30 cellular contexts compared by ENCODE assay signal in the genomic region with DNA sequence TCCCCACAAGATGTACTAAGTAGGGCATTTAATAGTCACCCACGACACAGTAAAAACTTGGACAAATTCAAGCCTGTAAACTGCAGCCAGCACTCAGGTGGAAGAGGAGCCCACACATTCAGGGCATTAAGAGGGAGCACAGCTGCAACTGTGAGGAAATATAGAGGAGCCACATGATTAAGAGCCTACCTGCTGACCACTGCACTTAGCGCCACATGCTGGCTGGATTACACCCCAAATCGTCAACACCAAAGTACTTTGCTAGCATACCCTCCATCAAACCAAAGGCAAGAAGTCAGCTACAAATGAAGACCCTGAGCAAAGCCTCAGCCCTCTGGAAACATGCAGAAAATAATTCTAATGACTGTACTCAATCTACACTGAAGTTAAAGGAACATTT.
"Had no signal": no experiment of that assay in that cellular context is flagged by ENCODE, and none has a peak within 500 bp of the region (broad histone marks: within the 10 kb centered on the region; RNA-seq: fewer than 3 reads in every experiment).

No MANE protein-coding gene starts in this region.

- H3K27ac Mint-ChIP-seq: naive thymus-derived CD4-positive, alpha-beta T cell; natural killer cell; nephron; neural progenitor cell; progenitor cell of endocrine pancreas; stimulated activated effector memory CD8-positive, alpha-beta T cell treated with anti-CD3 and anti-CD28 coated beads, Interleukin-12 subunit alpha, Interleukin-12 subunit beta, amount 100 ng/mL, for 72 hours; stimulated activated naive B cell treated with anti-CD40 and anti-IgM and Interleukin-4, amounts not matched to agents 10 μg/mL and 1 μg/mL and 100 μg/mL, for 72 hours; stimulated activated naive CD8-positive, alpha-beta T cell treated with anti-CD3 and anti-CD28 coated beads, Interleukin-15, Interleukin-2, amounts not matched to agents 100 ng/mL and 50 ng/mL, for 24 hours; type B pancreatic cell had no signal

- DNase-seq: naive thymus-derived CD4-positive, alpha-beta T cell; natural killer cell; occipital lobe; ovary; psoas muscle; right cardiac atrium; spleen; stimulated activated CD4-positive, alpha-beta T cell treated with anti-CD3 and anti-CD28 coated beads, Interleukin-12 subunit alpha, Interleukin-12 subunit beta, amount 100 ng/mL, for 4 hours; stimulated activated CD4-positive, alpha-beta T cell treated with anti-CD3 and anti-CD28 coated beads, Interleukin-1b, Interleukin-23, amount 100 ng/mL, for 48 hours; stimulated activated CD4-positive, alpha-beta T cell treated with anti-CD3 and anti-CD28 coated beads, Interleukin-4, amount 100 ng/mL, for 1 hour; stimulated activated CD4-positive, alpha-beta T cell treated with anti-CD3 and anti-CD28 coated beads, Interleukin-4, amount 100 ng/mL, for 4 hours; stimulated activated naive B cell treated with anti-CD40 and anti-IgM and Interleukin-4, amounts not matched to agents 10 μg/mL and 1 μg/mL and 100 μg/mL, for 72 hours; stimulated activated naive CD4-positive, alpha-beta T cell treated with Interleukin-2 at 50 U/mL for 16 hours; substantia nigra; testis; tibial artery; transverse colon; upper lobe of right lung; uterus had no signal

- ATAC-seq: naive thymus-derived CD4-positive, alpha-beta T cell; natural killer cell; psoas muscle; right cardiac atrium; sciatic nerve; stimulated activated effector memory CD8-positive, alpha-beta T cell treated with anti-CD3 and anti-CD28 coated beads, Interleukin-12 subunit alpha, Interleukin-12 subunit beta, amount 100 ng/mL, for 72 hours; stimulated activated naive B cell treated with anti-CD40 and anti-IgM and Interleukin-4, amounts not matched to agents 10 μg/mL and 1 μg/mL and 100 μg/mL, for 72 hours; upper lobe of right lung had no signal

- H2AFZ ChIP-seq: neural progenitor cell, parathyroid adenoma had no signal

- H3K4me2 ChIP-seq: neural progenitor cell, smooth muscle cell had no signal

- H3K9ac ChIP-seq: neural progenitor cell, parathyroid adenoma had no signal

- H3K4me1 Mint-ChIP-seq: naive thymus-derived CD4-positive, alpha-beta T cell; natural killer cell; stimulated activated effector memory CD8-positive, alpha-beta T cell treated with anti-CD3 and anti-CD28 coated beads, Interleukin-12 subunit alpha, Interleukin-12 subunit beta, amount 100 ng/mL, for 72 hours had no signal

- H3K4me1 ChIP-seq: neural progenitor cell, parathyroid adenoma, psoas muscle, spleen, testis, transverse colon, upper lobe of right lung, uterus had no signal

- H3K27me3 Mint-ChIP-seq: naive thymus-derived CD4-positive, alpha-beta T cell; progenitor cell of endocrine pancreas; stimulated activated naive B cell treated with anti-CD40 and anti-IgM and Interleukin-4, amounts not matched to agents 10 μg/mL and 1 μg/mL and 100 μg/mL, for 72 hours; stimulated activated naive CD8-positive, alpha-beta T cell treated with anti-CD3 and anti-CD28 coated beads, Interleukin-15, Interleukin-2, amounts not matched to agents 100 ng/mL and 50 ng/mL, for 24 hours; type B pancreatic cell had no signal

- H3K36me3 ChIP-seq: neural progenitor cell, ovary, spleen, suprapubic skin, tibial artery, transverse colon, upper lobe of right lung, uterus had no signal

- H3K27me3 ChIP-seq: neural progenitor cell, ovary, spleen, suprapubic skin, testis, tibial artery, transverse colon, upper lobe of right lung, uterus had no signal

- H3K4me3 Mint-ChIP-seq: naive thymus-derived CD4-positive, alpha-beta T cell; natural killer cell; nephron; neural progenitor cell; stimulated activated effector memory CD8-positive, alpha-beta T cell treated with anti-CD3 and anti-CD28 coated beads, Interleukin-12 subunit alpha, Interleukin-12 subunit beta, amount 100 ng/mL, for 72 hours; stimulated activated naive B cell treated with anti-CD40 and anti-IgM and Interleukin-4, amounts not matched to agents 10 μg/mL and 1 μg/mL and 100 μg/mL, for 72 hours; stimulated activated naive CD8-positive, alpha-beta T cell treated with anti-CD3 and anti-CD28 coated beads, Interleukin-15, Interleukin-2, amounts not matched to agents 100 ng/mL and 50 ng/mL, for 24 hours; type B pancreatic cell had no signal

- H3K9me3 ChIP-seq: ovary, psoas muscle, suprapubic skin, testis, tibial artery, transverse colon, upper lobe of right lung, uterus had no signal

- H3K27ac ChIP-seq: neural progenitor cell, ovary, parathyroid adenoma, psoas muscle, skin epidermis, spleen, suprapubic skin, testis, tibial artery, transverse colon, upper lobe of right lung, uterus had no signal

- H3K36me3 Mint-ChIP-seq: naive thymus-derived CD4-positive, alpha-beta T cell; natural killer cell; neural progenitor cell; stimulated activated effector memory CD8-positive, alpha-beta T cell treated with anti-CD3 and anti-CD28 coated beads, Interleukin-12 subunit alpha, Interleukin-12 subunit beta, amount 100 ng/mL, for 72 hours; stimulated activated naive B cell treated with anti-CD40 and anti-IgM and Interleukin-4, amounts not matched to agents 10 μg/mL and 1 μg/mL and 100 μg/mL, for 72 hours; type B pancreatic cell had no signal

- H3K9me3 Mint-ChIP-seq: neural progenitor cell; stimulated activated naive B cell treated with anti-CD40 and anti-IgM and Interleukin-4, amounts not matched to agents 10 μg/mL and 1 μg/mL and 100 μg/mL, for 72 hours; type B pancreatic cell had no signal

- H3K4me3 ChIP-seq: neural progenitor cell, ovary, psoas muscle, skin epidermis, smooth muscle cell, spleen, suprapubic skin, testis, tibial artery, transverse colon, upper lobe of right lung, uterus had no signal

- H3K79me2 ChIP-seq: parathyroid adenoma had no signal
